In the genomic region with DNA sequence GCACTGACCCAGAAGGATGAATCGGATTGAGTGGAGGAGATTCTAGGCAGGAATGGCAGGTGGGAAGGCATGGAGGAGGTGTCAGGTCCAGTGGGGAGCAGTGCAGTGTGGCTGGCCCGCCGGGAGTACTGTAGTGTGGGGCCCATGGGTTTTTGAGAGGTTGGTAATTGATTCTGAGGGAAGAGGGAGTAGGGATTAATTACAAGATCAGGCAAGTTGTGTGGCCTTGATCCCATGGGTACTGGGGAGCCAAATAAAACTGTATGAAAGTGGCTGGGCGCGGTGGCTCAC, we compare ENCODE assay signal across 24 cellular contexts. TPM values are rescaled to one million over a fixed set of nuclear protein-coding genes. Genes with fewer than 3 reads are reported as not detected.
"Had no signal": no experiment of that assay in that cellular context is flagged by ENCODE, and none has a peak within 500 bp of the region (broad histone marks: within the 10 kb centered on the region; RNA-seq: fewer than 3 reads in every experiment).

No MANE protein-coding gene starts in this region.

- ATAC-seq: activated CD4-positive, CD25-positive, alpha-beta regulatory T cell treated with anti-CD3 and anti-CD28 coated beads, Interleukin-2, amount 50 U/mL, for 24 hours; psoas muscle; sciatic nerve; stimulated activated naive CD8-positive, alpha-beta T cell treated with anti-CD3 and anti-CD28 coated beads, Interleukin-15, amount 100 ng/mL, for 72 hours had no signal

- H3K4me3 Mint-ChIP-seq: activated CD4-positive, alpha-beta T cell treated with anti-CD3 and anti-CD28 coated beads, Interleukin-2, amount 10 ng/mL, durations not matched to agents 7 days and 5 days; activated naive CD4-positive, alpha-beta T cell treated with anti-CD3 and anti-CD28 coated beads, Interleukin-2, amount 50 U/mL, for 24 hours; dendritic cell treated with granulocyte-macrophage colony-stimulating factor and Interleukin-4, amounts not matched to agents 40 ng/mL and 50 ng/mL, for 4 days had no signal

- H3K27ac ChIP-seq: cardiac muscle cell, esophagus squamous epithelium, hepatocyte, ovary, psoas muscle, suprapubic skin, transverse colon had no signal

- H3K4me3 ChIP-seq: hepatocyte, lung, ovary, smooth muscle cell, transverse colon had no signal

- H3K27me3 ChIP-seq: ovary had no signal

- H3K36me3 Mint-ChIP-seq: activated naive CD4-positive, alpha-beta T cell treated with anti-CD3 and anti-CD28 coated beads, Interleukin-2, amount 50 U/mL, for 24 hours; mesothelial cell of epicardium had no signal

- H3K79me2 ChIP-seq: hepatocyte had no signal

- H2AFZ ChIP-seq: hepatocyte had no signal

- H3K9me3 ChIP-seq: esophagus squamous epithelium, ovary, psoas muscle, suprapubic skin, transverse colon had no signal

- H3K27ac Mint-ChIP-seq: activated CD4-positive, alpha-beta T cell treated with anti-CD3 and anti-CD28 coated beads, Interleukin-2, amount 10 ng/mL, durations not matched to agents 7 days and 5 days; activated naive CD4-positive, alpha-beta T cell treated with anti-CD3 and anti-CD28 coated beads, Interleukin-2, amount 50 U/mL, for 24 hours; dendritic cell treated with granulocyte-macrophage colony-stimulating factor and Interleukin-4, amounts not matched to agents 40 ng/mL and 50 ng/mL, for 4 days; mesothelial cell of epicardium; stimulated activated naive CD8-positive, alpha-beta T cell treated with anti-CD3 and anti-CD28 coated beads, Interleukin-15, amount 100 ng/mL, for 72 hours had no signal

- DNase-seq: activated CD4-positive, alpha-beta T cell treated with anti-CD3 and anti-CD28 coated beads, Interleukin-2, amount 10 ng/mL, durations not matched to agents 7 days and 5 days; activated CD8-positive, alpha-beta memory T cell treated with anti-CD3 and anti-CD28 coated beads for 24 hours; activated gamma-delta T cell; effector CD8-positive, alpha-beta T cell; esophagus squamous epithelium; ovary; stimulated activated CD4-positive, alpha-beta T cell treated with anti-CD3 and anti-CD28 coated beads, Interleukin-4, amount 100 ng/mL, for 1 hour; stimulated activated naive CD8-positive, alpha-beta T cell treated with anti-CD3 and anti-CD28 coated beads, Interleukin-15, amount 100 ng/mL, for 72 hours; SW 1271; transverse colon had no signal

- H3K36me3 ChIP-seq: cardiac muscle cell, esophagus squamous epithelium, ovary, suprapubic skin, transverse colon had no signal

- H3K9me3 Mint-ChIP-seq: activated CD4-positive, alpha-beta T cell treated with anti-CD3 and anti-CD28 coated beads, Interleukin-2, amount 10 ng/mL, durations not matched to agents 7 days and 5 days; activated naive CD4-positive, alpha-beta T cell treated with anti-CD3 and anti-CD28 coated beads, Interleukin-2, amount 50 U/mL, for 24 hours; dendritic cell treated with granulocyte-macrophage colony-stimulating factor and Interleukin-4, amounts not matched to agents 40 ng/mL and 50 ng/mL, for 4 days; mesothelial cell of epicardium; stimulated activated naive CD8-positive, alpha-beta T cell treated with anti-CD3 and anti-CD28 coated beads, Interleukin-15, amount 100 ng/mL, for 72 hours had no signal

RNA-seq across cellular contexts. Expression of gene SIX3, which starts 12.1 kb away (rescaled TPM):
- total RNA-seq: activated CD4-positive, alpha-beta T cell treated with anti-CD3 and anti-CD28 coated beads, Interleukin-2, amount 10 ng/mL, durations not matched to agents 7 days and 5 days; cardiac muscle cell; chondrocyte; endothelial cell of umbilical vein; esophagus squamous epithelium; glomerular endothelial cell; hepatocyte; mesothelial cell of epicardium; ovary; sciatic nerve; smooth muscle cell; transverse colon had no signal

RNA-seq across cellular contexts. Expression of gene SIX2, which starts 55.6 kb away (rescaled TPM):
- total RNA-seq: activated CD4-positive, alpha-beta T cell treated with anti-CD3 and anti-CD28 coated beads, Interleukin-2, amount 10 ng/mL, durations not matched to agents 7 days and 5 days; mesothelial cell of epicardium had no signal
